8 cellular contexts compared by ENCODE assay signal in the genomic region with DNA sequence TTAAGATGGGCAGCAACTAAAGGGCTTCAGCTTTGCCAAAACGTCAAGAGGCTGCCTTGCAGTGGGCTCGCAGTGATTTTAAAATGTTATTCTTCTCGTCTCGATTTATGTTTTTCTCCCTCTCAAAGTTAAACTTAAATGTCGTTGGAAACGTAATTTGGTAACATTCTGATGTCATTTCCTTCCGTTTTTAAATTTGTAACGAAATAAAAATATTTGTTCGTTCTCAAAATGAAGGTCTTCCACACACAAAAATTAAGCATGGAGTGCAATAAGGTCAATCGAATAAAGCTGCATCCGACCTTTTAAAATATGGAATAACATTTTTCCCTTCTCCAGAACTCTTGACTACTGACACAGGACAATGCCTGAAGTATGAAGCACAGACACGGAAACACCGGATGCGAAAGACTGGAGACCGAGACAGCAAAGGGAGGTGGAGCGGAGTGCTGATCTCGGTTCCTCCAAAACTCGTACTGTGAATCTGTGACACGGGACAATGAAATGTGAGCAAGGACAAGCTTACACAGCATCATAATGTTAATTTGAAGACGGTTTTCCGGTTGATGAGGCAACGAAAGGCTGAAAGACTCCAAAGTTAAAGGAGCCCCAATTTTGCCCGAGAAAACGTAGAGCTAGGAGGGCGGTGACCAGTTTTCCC. TPM values are rescaled to one million over a fixed set of nuclear protein-coding genes. Genes with fewer than 3 reads are reported as not detected.
A peak's percentile ranks its signal among the peaks of the same experiment; 100 is the strongest.
DNase-seq lines count a peak whose midpoint lies in the region; ATAC-seq and TF ChIP-seq lines count a peak whose summit lies in the region.

No MANE protein-coding gene starts in this region.

- intact Hi-C loops in MCF 10A (cut with micrococcal nuclease) = loop anchor here (5.0 kb wide), 1 partner anchor 279 kb away; no protein-coding TSS in a partner anchor

- H3K4me3 ChIP-seq in AG09309 (ENCODE audit: control insufficient read depth, low read depth, low read length) (peak overlapping the region; percentile 70), SJCRH30 (peak overlapping the region; percentile 78), iPS-18a (ENCODE audit: low read length) (peak overlapping the region; percentile 72), skeletal muscle cell (ENCODE audit: low read depth, low read length) (peak overlapping the region; percentile 96)

- DNase-seq in AG09309 (ENCODE audit: low read depth) (no peak), SJCRH30 (peak; percentile 38 to 64), MCF 10A (ENCODE audit: unreplicated experiment) (peak; percentile 50), skeletal muscle cell (ENCODE audit: low read depth) (no peak)

- peak overlapping the region; percentile 100 for H3K4me3 Mint-ChIP-seq in MCF 10A (ENCODE audit: unreplicated experiment)

- peak overlapping the region; percentile 98 for H3K27ac Mint-ChIP-seq in MCF 10A (ENCODE audit: low read depth, unreplicated experiment)

- H3K4me1 ChIP-seq in SJCRH30 (no peaks in the 10 kb centered on the region), iPS-18a (ENCODE audit: control insufficient read depth, low read depth, low read length) (peaks cover 5% of the 10 kb centered on the region)

- peaks cover 10% of the 10 kb centered on the region for H3K4me1 Mint-ChIP-seq in MCF 10A (ENCODE audit: insufficient read depth, unreplicated experiment)

- BruUV-seq in MCF 10A (replicated peaks; lab: Mats Ljungman, UMichigan) = TSS peak; percentile 64

- H3K27me3 ChIP-seq in SJCRH30 (no peaks in the 10 kb centered on the region), iPS-18a (ENCODE audit: control insufficient read depth, insufficient read depth, low read length) (peaks cover 4% of the 10 kb centered on the region)

- CTCF ChIA-PET in MCF 10A (lab: Yijun Ruan, JAX) = interaction anchor here (0.6 to 2.1 kb wide), 12 partner anchors 8 to 89 kb away, joined by 3 to 9 read pairs (median 4); a partner anchor contains a TSS

- ATAC-seq in GM18502 (IDR thresholded peaks at IDR 0.05; ENCODE audit: poor library complexity, unreplicated experiment) (peak; percentile 38), HG03354 (IDR thresholded peaks at IDR 0.05; ENCODE audit: poor library complexity, severe bottlenecking, unreplicated experiment) (peak; percentile 43), HG02588 (IDR thresholded peaks at IDR 0.05; ENCODE audit: unreplicated experiment) (no peak)

- peak overlapping the region; percentile 59 for H3K9ac ChIP-seq in iPS-18a (ENCODE audit: low read length)

- H3K27me3 Mint-ChIP-seq in MCF 10A (ENCODE audit: insufficient read depth, unreplicated experiment) = no peaks in the 10 kb centered on the region

- H3K36me3 Mint-ChIP-seq in MCF 10A (ENCODE audit: insufficient read depth, unreplicated experiment) = peaks cover 17% of the 10 kb centered on the region

- TF ChIP-seq CTCF in AG09309 (IDR thresholded peaks at IDR 0.05; ENCODE audit: control insufficient read depth, insufficient read depth, low read depth, low read length, missing control alignments) (no peak), MCF 10A (IDR thresholded peaks at IDR 0.05; ENCODE audit: unreplicated experiment) (no peak)

- H3K27ac ChIP-seq in SJCRH30 (peak overlapping the region; percentile 49), iPS-18a (ENCODE audit: low read length) (no peak overlapping the region)

- POLR2A ChIA-PET in MCF 10A (lab: Yijun Ruan, JAX) = interaction anchor here (0.7 to 7.9 kb wide), 11 partner anchors 9 to 364 kb away, joined by 3 to 136 read pairs (median 4); a partner anchor contains a TSS

- no peaks in the 10 kb centered on the region; the same call in 1 of the 2 replicates for H3K36me3 ChIP-seq in SJCRH30
- H3K36me3 ChIP-seq in iPS-18a (ENCODE audit: control insufficient read depth, low read depth, low read length) = no peaks in the 10 kb centered on the region

- no peaks in the 10 kb centered on the region for H3K9me3 ChIP-seq in SJCRH30 (replicated peaks)
- H3K9me3 ChIP-seq in iPS-18a (ENCODE audit: control insufficient read depth, low read depth, low read length) = no peaks in the 10 kb centered on the region

- H3K9me3 Mint-ChIP-seq in MCF 10A (ENCODE audit: unreplicated experiment) = no peaks in the 10 kb centered on the region

RNA-seq across cellular contexts. Expression of a gene that starts 0.8 kb away (rescaled TPM):
- total RNA-seq in SJCRH30 (2014; rRNA removed; shearing (Covaris generic)) = 23.1 and 24.8 TPM in 2 replicates
- total RNA-seq in MCF 10A (2022) = 21.0 and 21.5 TPM in 2 replicates

RNA-seq across cellular contexts. Expression of a gene that starts 15.0 kb away (rescaled TPM):
- 109 and 124 TPM in 2 replicates for total RNA-seq in SJCRH30 (2014; rRNA removed; shearing (Covaris generic))
- 106 and 116 TPM in 2 replicates for total RNA-seq in MCF 10A (2022)

Comparison
In these comparisons a context has a peak if more than half of its experiments do, and no peak if none do; other contexts are left out.
1. DNase-seq: peak in SJCRH30 (2 of 2) and MCF 10A (single experiment); none in AG09309 (single experiment) and skeletal muscle cell (single experiment).
2. Peak in every context shown above with its lines, with median percentiles within 50 percentile points of each other: H3K4me3 ChIP-seq.